In genomic region chr7:105268511-105269392, GRCh38 we compare ENCODE assay signal across 8 cellular contexts.
A peak's percentile ranks its signal among the peaks of the same experiment; 100 is the strongest.
DNase-seq lines count a peak whose midpoint lies in the region; ATAC-seq and TF ChIP-seq lines count a peak whose summit lies in the region.

No MANE protein-coding gene starts in this region.

- intact Hi-C loops in A673 (cut with micrococcal nuclease; ENCODE audit: unreplicated experiment) = no loop called here
- intact Hi-C loops in activated T-helper 2 cell treated with anti-CD3 and anti-CD28 coated beads, Interferon-gamma antibody, Interleukin-2, Interleukin-4, amounts not matched to agents 10 μg/mL and 5 μg/mL and 100 μg/mL, durations not matched to agents 14 hours and 24 hours and 36 hours (cut with micrococcal nuclease) = loop anchor here (1.0 to 5.0 kb wide), 2 partner anchors 30 to 61 kb away; no protein-coding TSS in a partner anchor

- H3K4me3 Mint-ChIP-seq in activated T-helper 2 cell treated with anti-CD3 and anti-CD28 coated beads, Interferon-gamma antibody, Interleukin-2, Interleukin-4, amounts not matched to agents 10 μg/mL and 5 μg/mL and 100 μg/mL, durations not matched to agents 14 hours and 24 hours and 36 hours (ENCODE audit: low read depth) = peak overlapping the region; percentile 72

- no peaks in the 10 kb centered on the region for H3K27me3 Mint-ChIP-seq in activated T-helper 2 cell treated with anti-CD3 and anti-CD28 coated beads, Interferon-gamma antibody, Interleukin-2, Interleukin-4, amounts not matched to agents 10 μg/mL and 5 μg/mL and 100 μg/mL, durations not matched to agents 14 hours and 24 hours and 36 hours (ENCODE audit: low read depth)

- H3K4me1 ChIP-seq in A673 (ENCODE audit: insufficient read depth, low read length, poor library complexity, severe bottlenecking) = peaks cover 28% of the 10 kb centered on the region

- no peaks in the 10 kb centered on the region for H3K36me3 Mint-ChIP-seq in activated T-helper 2 cell treated with anti-CD3 and anti-CD28 coated beads, Interferon-gamma antibody, Interleukin-2, Interleukin-4, amounts not matched to agents 10 μg/mL and 5 μg/mL and 100 μg/mL, durations not matched to agents 14 hours and 24 hours and 36 hours (ENCODE audit: low read depth)

- ATAC-seq in HG02759 (IDR thresholded peaks at IDR 0.05; ENCODE audit: unreplicated experiment) = peak; percentile 77

- H3K4me3 ChIP-seq in A673 (ENCODE audit: low read depth, low read length, poor library complexity, severe bottlenecking) (peak overlapping the region; percentile 45), GM08714 (ENCODE audit: low read length) (peak overlapping the region; percentile 89)

- no peaks in the 10 kb centered on the region for H3K36me3 ChIP-seq in A673 (ENCODE audit: insufficient read depth, low read length, poor library complexity, severe bottlenecking)

- no peak for TF ChIP-seq CTCF in A673 (conservative IDR thresholded peaks at IDR 0.05; ENCODE audit: low read depth, low read length)

- H3K27me3 ChIP-seq in A673 (replicated peaks; ENCODE audit: insufficient read depth, low read depth, low read length, poor library complexity) = no peaks in the 10 kb centered on the region

- DNase-seq in A673 (ENCODE audit: low spot score) (peak; percentile 57), NCI-H2029 (lab: John Stamatoyannopoulos, UW) (peak; percentile 23), globus pallidus (ENCODE audit: low spot score) (peak; percentile 86), pons (ENCODE audit: low spot score) (peak; percentile 94)
- DNase-seq in activated T-helper 2 cell treated with anti-CD3 and anti-CD28 coated beads, Interferon-gamma antibody, Interleukin-2, Interleukin-4, amounts not matched to agents 10 μg/mL and 5 μg/mL and 100 μg/mL, durations not matched to agents 14 hours and 24 hours and 36 hours (ENCODE audit: low spot score) = no peak
- DNase-seq in stimulated activated CD4-positive, alpha-beta T cell treated with anti-CD3 and anti-CD28 coated beads, Interleukin-12 subunit alpha, Interleukin-12 subunit beta, amount 100 ng/mL, for 4 hours = no peak

- CTCF ChIA-PET in A673 (lab: Charles Lee) = no interaction called here

- H3K27ac ChIP-seq in A673 (ENCODE audit: low read depth, low read length, poor library complexity, severe bottlenecking) = peak overlapping the region; percentile 74

- H3K9me3 Mint-ChIP-seq in activated T-helper 2 cell treated with anti-CD3 and anti-CD28 coated beads, Interferon-gamma antibody, Interleukin-2, Interleukin-4, amounts not matched to agents 10 μg/mL and 5 μg/mL and 100 μg/mL, durations not matched to agents 14 hours and 24 hours and 36 hours = no peaks in the 10 kb centered on the region

- POLR2A ChIA-PET in A673 (lab: Charles Lee; ENCODE audit: low non-redundant PET) = no interaction called here

- BruUV-seq in A673 (replicated peaks; lab: Mats Ljungman, UMichigan) = TSS peak; percentile 72

- peaks cover 39% of the 10 kb centered on the region for H3K4me1 Mint-ChIP-seq in activated T-helper 2 cell treated with anti-CD3 and anti-CD28 coated beads, Interferon-gamma antibody, Interleukin-2, Interleukin-4, amounts not matched to agents 10 μg/mL and 5 μg/mL and 100 μg/mL, durations not matched to agents 14 hours and 24 hours and 36 hours (ENCODE audit: low read depth)

- no peaks in the 10 kb centered on the region for H3K9me3 ChIP-seq in A673 (ENCODE audit: low read depth, low read length, poor library complexity, severe bottlenecking)

- H3K27ac Mint-ChIP-seq in activated T-helper 2 cell treated with anti-CD3 and anti-CD28 coated beads, Interferon-gamma antibody, Interleukin-2, Interleukin-4, amounts not matched to agents 10 μg/mL and 5 μg/mL and 100 μg/mL, durations not matched to agents 14 hours and 24 hours and 36 hours = peak overlapping the region; percentile 64

Comparison
In these comparisons a context has a peak if more than half of its experiments do, and no peak if none do; other contexts are left out.
1. DNase-seq: peak in A673 (single experiment), NCI-H2029 (single experiment), globus pallidus (single experiment) and pons (single experiment); none in activated T-helper 2 cell treated with anti-CD3 and anti-CD28 coated beads, Interferon-gamma antibody, Interleukin-2, Interleukin-4, amounts not matched to agents 10 μg/mL and 5 μg/mL and 100 μg/mL, durations not matched to agents 14 hours and 24 hours and 36 hours (single experiment) and stimulated activated CD4-positive, alpha-beta T cell treated with anti-CD3 and anti-CD28 coated beads, Interleukin-12 subunit alpha, Interleukin-12 subunit beta, amount 100 ng/mL, for 4 hours (single experiment).